ENCODE assay signal across 9 cellular contexts in genomic region chr7:137992042-137992737, GRCh38. TPM values are rescaled to one million over a fixed set of nuclear protein-coding genes. Genes with fewer than 3 reads are reported as not detected.
DNase-seq lines count a peak whose midpoint lies in the region; ATAC-seq and TF ChIP-seq lines count a peak whose summit lies in the region.
"Had no signal": no experiment of that assay in that cellular context is flagged by ENCODE, and none has a peak within 500 bp of the region (broad histone marks: within the 10 kb centered on the region; RNA-seq: fewer than 3 reads in every experiment).

No MANE protein-coding gene starts in this region.

- peaks cover 84% of the 10 kb centered on the region for H3K4me1 ChIP-seq in KMS-11 (ENCODE audit: low read depth, poor library complexity, severe bottlenecking)
- H3K4me1 ChIP-seq in stomach smooth muscle (ENCODE audit: control insufficient read depth, insufficient read depth, low read length) = peaks cover 64% of the 10 kb centered on the region

- H3K27me3 Mint-ChIP-seq in immature natural killer cell (ENCODE audit: low read depth in 3 of 3) = no peaks in the 10 kb centered on the region

- no peaks in the 10 kb centered on the region for H3K9me3 ChIP-seq in stomach smooth muscle (ENCODE audit: control insufficient read depth in 2 of 2, low read length in 2 of 2)

- H3K4me3 ChIP-seq in KMS-11 (IDR thresholded peaks at IDR 0.05; ENCODE audit: insufficient read depth, low read depth, low read length) (no peak overlapping the region), stomach smooth muscle (ENCODE audit: low read length in 2 of 2) (peak overlapping the region; percentile 26 to 55)

- H3K27me3 ChIP-seq in KMS-11 (ENCODE audit: insufficient read depth, low read depth) = no peaks in the 10 kb centered on the region
- no peaks in the 10 kb centered on the region for H3K27me3 ChIP-seq in stomach smooth muscle (ENCODE audit: control insufficient read depth in 1 of 2, insufficient read depth in 2 of 2, low read length in 2 of 2)

- no peaks in the 10 kb centered on the region for H3K36me3 ChIP-seq in KMS-11 (ENCODE audit: insufficient read depth)
- no peaks in the 10 kb centered on the region for H3K36me3 ChIP-seq in stomach smooth muscle (ENCODE audit: control insufficient read depth in 2 of 2, insufficient read depth in 2 of 2, low read length in 2 of 2)

- no peak for TF ChIP-seq CTCF in KMS-11 (conservative IDR thresholded peaks at IDR 0.05; ENCODE audit: low read depth, low read length)

- peak; percentile 54 for DNase-seq in astrocyte of the hippocampus (ENCODE audit: low read depth, low spot score)
- DNase-seq in immature natural killer cell = no peak
- DNase-seq in caudate nucleus (lab: John Stamatoyannopoulos, UW) = no peak
- no peak for DNase-seq in NOMO-1 treated with DMSO at 0.1 percent for 48 hours (lab: John Stamatoyannopoulos, UW; ENCODE audit: unreplicated experiment)

- peak overlapping the region; percentile 53 for H3K4me2 ChIP-seq in KMS-11

- peak overlapping the region in 5 of 6 donors; percentile 27 to 92 (median 63) for H3K27ac Mint-ChIP-seq in immature natural killer cell

- peak overlapping the region; percentile 59 for H3K27ac ChIP-seq in KMS-11
- H3K27ac ChIP-seq in stomach smooth muscle (ENCODE audit: low read length) = peak overlapping the region; percentile 76
- H3K27ac ChIP-seq in caudate nucleus (ENCODE audit: low read depth, low read length) = no peak overlapping the region

- H3K36me3 Mint-ChIP-seq in immature natural killer cell = no peaks in the 10 kb centered on the region

- H3K9ac ChIP-seq in KMS-11 (peak overlapping the region; percentile 5; the same call in 1 of the 2 replicates), stomach smooth muscle (ENCODE audit: low read length in 2 of 2) (peak overlapping the region in 1 of 2 donors; percentile 51)

- H3K79me2 ChIP-seq in KMS-11 (ENCODE audit: insufficient read depth, low read depth) = peaks cover 91% of the 10 kb centered on the region

- no peak overlapping the region for H2AFZ ChIP-seq in KMS-11 (ENCODE audit: low read depth)

- no peak for ATAC-seq in HG03159 (IDR thresholded peaks at IDR 0.05; ENCODE audit: unreplicated experiment)
- ATAC-seq in HG02571 (IDR thresholded peaks at IDR 0.05; ENCODE audit: unreplicated experiment) = no peak
- ATAC-seq: Panc1 had no signal

- peaks cover 38 to 42% of the 10 kb centered on the region in 2 donors for H3K4me1 Mint-ChIP-seq in immature natural killer cell

- peak overlapping the region in 4 of 5 donors; percentile 33 to 71 (median 62) for H3K4me3 Mint-ChIP-seq in immature natural killer cell

- no peaks in the 10 kb centered on the region for H3K9me3 Mint-ChIP-seq in immature natural killer cell

- 0 out of 2 replicates have a peak, but pooled peaks cover 3% of the 10 kb centered on the region for H4K20me1 ChIP-seq in KMS-11 (ENCODE audit: insufficient read depth)

RNA-seq across cellular contexts. Expression of gene CREB3L2, which starts 9.7 kb away (rescaled TPM):
- polyA plus RNA-seq in immature natural killer cell = 10 to 100 TPM; 10.8 to 21.6 (median 12.6) TPM
